In genomic region chr16:9185396-9185795, GRCh38 we compare ENCODE assay signal across 6 cellular contexts.
"Had no signal": no experiment of that assay in that cellular context is flagged by ENCODE, and none has a peak within 500 bp of the region (broad histone marks: within the 10 kb centered on the region; RNA-seq: fewer than 3 reads in every experiment).

No MANE protein-coding gene starts in this region.

- ATAC-seq: GM23338, K562 had no signal

- DNase-seq: H9, HCEC 1CT, IMR-90, KG1 had no signal

- H3K4me1 Mint-ChIP-seq: GM23338 had no signal

- H3K27ac Mint-ChIP-seq: GM23338, H9 had no signal

- H3K4me3 Mint-ChIP-seq: GM23338, H9 had no signal

- H3K4me3 ChIP-seq: K562 had no signal

- H3K9me3 Mint-ChIP-seq: H9 had no signal
